Comparison of ENCODE assay signal across 8 cellular contexts in the genomic region with DNA sequence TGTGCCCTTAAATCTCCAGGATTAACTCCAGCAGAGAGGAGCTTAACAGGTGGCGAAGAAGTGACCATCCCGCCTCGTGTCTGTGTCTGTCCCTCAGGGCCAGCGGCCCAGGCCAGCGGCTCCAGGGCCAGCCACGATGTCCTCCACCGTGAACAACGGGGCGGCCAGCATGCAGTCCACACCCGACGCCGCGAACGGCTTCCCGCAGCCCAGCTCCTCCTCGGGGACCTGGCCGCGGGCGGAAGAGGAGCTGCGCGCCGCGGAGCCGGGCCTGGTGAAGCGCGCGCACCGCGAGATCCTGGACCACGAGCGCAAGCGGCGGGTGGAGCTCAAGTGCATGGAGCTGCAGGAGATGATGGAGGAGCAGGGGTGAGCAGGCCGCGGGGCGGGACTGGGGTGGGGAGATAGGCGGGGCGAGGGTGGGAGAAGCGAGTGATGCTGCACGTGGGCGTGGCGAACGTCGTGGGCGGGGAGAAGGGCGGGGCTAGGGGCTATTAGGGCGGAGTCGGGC. TPM values are rescaled to one million over a fixed set of nuclear protein-coding genes. Genes with fewer than 3 reads are reported as not detected.
A peak's percentile ranks its signal among the peaks of the same experiment; 100 is the strongest.
DNase-seq lines count a peak whose midpoint lies in the region; ATAC-seq and TF ChIP-seq lines count a peak whose summit lies in the region.

No MANE protein-coding gene starts in this region.

- no peaks in the 10 kb centered on the region for H3K9me2 ChIP-seq in SK-N-SH

- peaks cover 4% of the 10 kb centered on the region for H3K4me1 Mint-ChIP-seq in activated naive CD8-positive, alpha-beta T cell (ENCODE audit: low read depth)

- WGBS in SK-N-SH (ENCODE audit: low lambda C conversion rate), result 30% methylated on average over 46 of the region's 48 CpGs
- 2 to 3% (median 3%) methylated on average over 40 to 48 of the region's 48 CpGs for WGBS in psoas muscle, 3 donors

- H3K27me3 Mint-ChIP-seq in activated naive CD8-positive, alpha-beta T cell, result peaks cover 41% of the 10 kb centered on the region

- TF ChIP-seq EP300 in SK-N-SH (IDR thresholded peaks at IDR 0.05; ENCODE audit: borderline replicate concordance in 1 of 2, low read depth in 1 of 2, low read length in 1 of 2), result no peak

- no peak overlapping the region for H3K4me2 ChIP-seq in SK-N-SH

- peaks cover 5% of the 10 kb centered on the region; the same call in 1 of the 2 replicates for H3K27me3 ChIP-seq in SK-N-SH (ENCODE audit: insufficient read depth)
- peaks cover 0 to 86% (median 20%) of the 10 kb centered on the region in 3 donors for H3K27me3 ChIP-seq in psoas muscle (ENCODE audit: insufficient read depth in 3 of 3, low read length in 2 of 3)

- peak; percentile 67 for ATAC-seq in HG03159 (IDR thresholded peaks at IDR 0.05; ENCODE audit: unreplicated experiment)
- ATAC-seq in Right ventricle myocardium superior (ENCODE audit: poor library complexity), result peak; percentile 88
- peak; percentile 78 to 94 (median 84) for ATAC-seq in psoas muscle
- ATAC-seq in GM19463 (IDR thresholded peaks at IDR 0.05; ENCODE audit: unreplicated experiment), result no peak

- no peak overlapping the region for H3K9ac ChIP-seq in SK-N-SH

- no peaks in the 10 kb centered on the region for H3F3A ChIP-seq in SK-N-SH (replicated peaks; ENCODE audit: insufficient read depth)

- no peak overlapping the region for H3K27ac Mint-ChIP-seq in activated naive CD8-positive, alpha-beta T cell

- intact Hi-C loops in Right ventricle myocardium superior (cut with DNase I), result no loop called here
- intact Hi-C loops in psoas muscle (cut with DNase I), result no loop called here

- no peaks in the 10 kb centered on the region for H4K20me1 ChIP-seq in SK-N-SH (ENCODE audit: insufficient read depth)

- POLR2A ChIA-PET in SK-N-SH (lab: Yijun Ruan, JAX), result interaction anchor here (0.6 to 1.7 kb wide), 7 partner anchors 9 to 51 kb away, joined by 3 to 7 read pairs (median 4); no protein-coding TSS in a partner anchor

- H3K4me1 ChIP-seq in SK-N-SH (ENCODE audit: control insufficient read depth in 1 of 2, insufficient read depth in 2 of 2, low read depth in 1 of 2, low read length in 1 of 2) (peaks cover 0 to 8% of the 10 kb centered on the region in 2 experiments; a peak in 1 of 4 replicates), psoas muscle (no peaks in the 10 kb centered on the region)

- DNase-seq in D341Med (ENCODE audit: low spot score), result peak; percentile 61
- DNase-seq in SK-N-SH, result peak; percentile 100
- peak; percentile 75 for DNase-seq in Right ventricle myocardium superior
- peak; percentile 64 to 79 for DNase-seq in psoas muscle
- peak; percentile 83 for DNase-seq in ureter (ENCODE audit: low spot score)

- H2AFZ ChIP-seq in SK-N-SH (ENCODE audit: low read depth), result peak overlapping the region; percentile 69; the same call in 1 of the 2 replicates

- H3K36me3 ChIP-seq in SK-N-SH (replicated peaks in 1 of 2; ENCODE audit: control insufficient read depth in 1 of 2, insufficient read depth in 2 of 2, low read length in 1 of 2) (no peaks in the 10 kb centered on the region), psoas muscle (ENCODE audit: insufficient read depth in 1 of 2, low read depth in 1 of 2) (no peaks in the 10 kb centered on the region)

- peak overlapping the region; percentile 62 for H3K4me3 Mint-ChIP-seq in activated naive CD8-positive, alpha-beta T cell

- TF ChIP-seq RAD21 in SK-N-SH (IDR thresholded peaks at IDR 0.05; ENCODE audit: low read length), result no peak

- H3K9me3 ChIP-seq in SK-N-SH, result no peaks in the 10 kb centered on the region
- no peaks in the 10 kb centered on the region for H3K9me3 ChIP-seq in psoas muscle

- H3K4me3 ChIP-seq in SK-N-SH (ENCODE audit: low read depth in 2 of 2, low read length in 1 of 2) (peak overlapping the region in 1 of 2 experiments; percentile 19; a peak in 1 of 4 replicates), psoas muscle (peak overlapping the region; percentile 35)

- TF ChIP-seq CTCF in SK-N-SH (IDR thresholded peaks at IDR 0.05), result no peak
- no peak for TF ChIP-seq CTCF in psoas muscle (IDR thresholded peaks at IDR 0.05)

- no peaks in the 10 kb centered on the region for H3K79me2 ChIP-seq in SK-N-SH (ENCODE audit: insufficient read depth)

- CTCF ChIA-PET in SK-N-SH (lab: Yijun Ruan, JAX), result interaction anchor here (0.6 to 4.2 kb wide), 10 partner anchors 12 to 79 kb away, joined by 3 to 42 read pairs (median 4); partner anchors contain the start of gene SRRM3

- no peaks in the 10 kb centered on the region for H3K36me3 Mint-ChIP-seq in activated naive CD8-positive, alpha-beta T cell

- no peaks in the 10 kb centered on the region for H3K9me3 Mint-ChIP-seq in activated naive CD8-positive, alpha-beta T cell (ENCODE audit: low read depth)

- H3K27ac ChIP-seq in SK-N-SH (ENCODE audit: low read depth in 2 of 2, low read length in 1 of 2) (peak overlapping the region in 1 of 2 experiments; percentile 65; a peak in 2 of 4 replicates), psoas muscle (no peak overlapping the region)

TF ChIP-seq in SK-N-SH, 30 proteins besides CTCF, POLR2A, EP300 and RAD21 (continues in another document):
- 0 out of 2 replicates have a peak, but pooled peaks have one; percentile 27 for TF ChIP-seq ZBTB33 (IDR thresholded peaks at IDR 0.05; ENCODE audit: borderline replicate concordance, low read depth)
- TF ChIP-seq POLR2AphosphoS5 (IDR thresholded peaks at IDR 0.05; ENCODE audit: low read depth, low read length), result 0 out of 2 replicates have a peak, but pooled peaks have one; percentile 21
- no peak for TF ChIP-seq RFX5 (IDR thresholded peaks at IDR 0.05; ENCODE audit: low read length)
- 0 out of 2 replicates have a peak, but pooled peaks have one; percentile 5 for TF ChIP-seq RCOR1 (IDR thresholded peaks at IDR 0.05; ENCODE audit: low read length)
- TF ChIP-seq YY1 (IDR thresholded peaks at IDR 0.05; ENCODE audit: low read depth), result no peak
- TF ChIP-seq, protein P1, sequence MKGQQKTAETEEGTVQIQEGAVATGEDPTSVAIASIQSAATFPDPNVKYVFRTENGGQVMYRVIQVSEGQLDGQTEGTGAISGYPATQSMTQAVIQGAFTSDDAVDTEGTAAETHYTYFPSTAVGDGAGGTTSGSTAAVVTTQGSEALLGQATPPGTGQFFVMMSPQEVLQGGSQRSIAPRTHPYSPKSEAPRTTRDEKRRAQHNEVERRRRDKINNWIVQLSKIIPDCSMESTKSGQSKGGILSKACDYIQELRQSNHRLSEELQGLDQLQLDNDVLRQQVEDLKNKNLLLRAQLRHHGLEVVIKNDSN (IDR thresholded peaks at IDR 0.05; ENCODE audit: borderline replicate concordance, low read depth), result no peak; the same call in 1 of the 2 replicates
- TF ChIP-seq, protein P2, sequence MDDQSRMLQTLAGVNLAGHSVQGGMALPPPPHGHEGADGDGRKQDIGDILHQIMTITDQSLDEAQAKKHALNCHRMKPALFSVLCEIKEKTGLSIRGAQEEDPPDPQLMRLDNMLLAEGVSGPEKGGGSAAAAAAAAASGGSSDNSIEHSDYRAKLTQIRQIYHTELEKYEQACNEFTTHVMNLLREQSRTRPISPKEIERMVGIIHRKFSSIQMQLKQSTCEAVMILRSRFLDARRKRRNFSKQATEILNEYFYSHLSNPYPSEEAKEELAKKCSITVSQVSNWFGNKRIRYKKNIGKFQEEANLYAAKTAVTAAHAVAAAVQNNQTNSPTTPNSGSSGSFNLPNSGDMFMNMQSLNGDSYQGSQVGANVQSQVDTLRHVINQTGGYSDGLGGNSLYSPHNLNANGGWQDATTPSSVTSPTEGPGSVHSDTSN (IDR thresholded peaks at IDR 0.05), result no peak
- no peak for TF ChIP-seq GATA2 (CRISPR knock-in tag; IDR thresholded peaks at IDR 0.05)
- TF ChIP-seq EZH2phosphoT487 (IDR thresholded peaks at IDR 0.05; ENCODE audit: borderline replicate concordance, low read depth), result no peak
- TF ChIP-seq CHD2 (IDR thresholded peaks at IDR 0.05; ENCODE audit: low read length, partially characterized antibody), result peak; percentile 97
- no peak for TF ChIP-seq FOXM1 (IDR thresholded peaks at IDR 0.05; ENCODE audit: low read depth)
- no peak for TF ChIP-seq SMC3 (IDR thresholded peaks at IDR 0.05; ENCODE audit: low read depth, low read length)
- TF ChIP-seq IRF3 (IDR thresholded peaks at IDR 0.05; ENCODE audit: low read depth, low read length), result no peak
- no peak for TF ChIP-seq TAF1 (IDR thresholded peaks at IDR 0.05; ENCODE audit: borderline replicate concordance, low read depth, low read length)
- no peak for TF ChIP-seq NFIC (IDR thresholded peaks at IDR 0.05; ENCODE audit: borderline replicate concordance)
- TF ChIP-seq MEF2A (IDR thresholded peaks at IDR 0.05; ENCODE audit: borderline replicate concordance, low read depth), result no peak
- no peak for TF ChIP-seq JUND (IDR thresholded peaks at IDR 0.05)
- TF ChIP-seq TCF12 (IDR thresholded peaks at IDR 0.05), result no peak

RNA-seq across cellular contexts. Expression of gene SRRM3, which starts 33.3 kb away (rescaled TPM):
- polyA plus RNA-seq in SK-N-SH (2012; rRNA removed) (2.5 and 2.7 TPM in 2 replicates), psoas muscle (1 to 10 TPM in 1 of 3 donors, under 1 TPM in 2; 0.48 to 5.4 (median 0.49) TPM)
- 1.4 and 3.7 TPM in 2 replicates for polyA plus RNA-seq in SK-N-SH (2012; cell fraction: cytosol; rRNA removed)
- 4.7 and 9.2 TPM in 2 replicates for polyA plus RNA-seq in SK-N-SH (2012; cell fraction: nucleus; rRNA removed)
- total RNA-seq in Right ventricle myocardium superior (16.3 TPM), psoas muscle (1 to 10 TPM in 2 of 4 donors, under 1 TPM in 2; 0.66 to 1.9 (median 1.1) TPM), ureter (2.3 TPM)
